Comparison of ENCODE assay signal across 8 cellular contexts in genomic region chr17:38701504-38702165, GRCh38. TPM values are rescaled to one million over a fixed set of nuclear protein-coding genes. Genes with fewer than 3 reads are reported as not detected.
A peak's percentile ranks its signal among the peaks of the same experiment; 100 is the strongest.
DNase-seq lines count a peak whose midpoint lies in the region; ATAC-seq, FAIRE-seq and TF ChIP-seq lines count a peak whose summit lies in the region.

No MANE protein-coding gene starts in this region.

- H3K36me3 ChIP-seq in astrocyte (ENCODE audit: insufficient read depth, low read length) (no peaks in the 10 kb centered on the region), keratinocyte (ENCODE audit: control insufficient read depth in 2 of 2, extremely low read depth in 1 of 2, insufficient read depth in 2 of 2, low read length in 2 of 2) (no peaks in the 10 kb centered on the region)

- peak; percentile 30 for ATAC-seq in HG03439 (IDR thresholded peaks at IDR 0.05; ENCODE audit: unreplicated experiment)

- no peaks in the 10 kb centered on the region for H3K27me3 Mint-ChIP-seq in T-helper 1 cell treated with Interleukin-12 subunit alpha and Interleukin-12 subunit beta and Interleukin-4 antibody, amounts not matched to agents 30 μg/mL and 1 μg/mL, for 36 hours (ENCODE audit: low read depth)
- peaks cover 27% of the 10 kb centered on the region for H3K27me3 Mint-ChIP-seq in astrocyte (ENCODE audit: low read depth, unreplicated experiment)

- peak; percentile 55 for DNase-seq in NCI-H82 (lab: John Stamatoyannopoulos, UW)
- no peak for DNase-seq in NCI-H82 treated with DMSO at 0.1 percent for 48 hours (lab: John Stamatoyannopoulos, UW; ENCODE audit: unreplicated experiment)
- DNase-seq in astrocyte (ENCODE audit: low read depth), result peak; percentile 10
- DNase-seq in keratinocyte (ENCODE audit: low read depth, low spot score), result no peak
- DNase-seq in stimulated activated CD4-positive, alpha-beta T cell treated with anti-CD3 and anti-CD28 coated beads, Interleukin-2, amount 100 ng/mL, for 4 hours (ENCODE audit: low read depth), result peak; percentile 86
- no peak for DNase-seq in HEK293T (ENCODE audit: extremely low spot score)

- H3K9me3 ChIP-seq in astrocyte (ENCODE audit: insufficient read depth, low read depth, low read length) (no peaks in the 10 kb centered on the region), keratinocyte (ENCODE audit: control insufficient read depth, low read depth, low read length) (no peaks in the 10 kb centered on the region)

- peaks cover 5% of the 10 kb centered on the region for H4K20me1 ChIP-seq in astrocyte (ENCODE audit: insufficient read depth, low read length)
- H4K20me1 ChIP-seq in keratinocyte (ENCODE audit: control insufficient read depth, extremely low read depth, insufficient read depth, low read length), result no peaks in the 10 kb centered on the region

- H3K9ac ChIP-seq in astrocyte (ENCODE audit: low read length), result peak overlapping the region; percentile 77
- peak overlapping the region; percentile 85 for H3K9ac ChIP-seq in keratinocyte (ENCODE audit: control insufficient read depth, extremely low read depth, insufficient read depth, low read length)

- H3K27ac Mint-ChIP-seq in T-helper 1 cell treated with Interleukin-12 subunit alpha and Interleukin-12 subunit beta and Interleukin-4 antibody, amounts not matched to agents 30 μg/mL and 1 μg/mL, for 36 hours, result peak overlapping the region; percentile 100
- H3K27ac Mint-ChIP-seq in astrocyte (ENCODE audit: unreplicated experiment), result peak overlapping the region; percentile 88

- no peaks in the 10 kb centered on the region for H3K9me1 ChIP-seq in keratinocyte (ENCODE audit: control insufficient read depth, extremely low read depth, insufficient read depth, low read length)

- H3K79me2 ChIP-seq in astrocyte (ENCODE audit: insufficient read depth, low read length) (peaks cover 7% of the 10 kb centered on the region), keratinocyte (ENCODE audit: control insufficient read depth, insufficient read depth, low read length) (no peaks in the 10 kb centered on the region)

- H3K4me2 ChIP-seq in astrocyte (ENCODE audit: low read length) (peak overlapping the region; percentile 92), keratinocyte (ENCODE audit: control insufficient read depth, extremely low read depth, insufficient read depth, low read depth, low read length) (peak overlapping the region; percentile 55)

- CTCF ChIA-PET in HEK293T (lab: Yijun Ruan, JAX), result no interaction called here

- H3K9me3 Mint-ChIP-seq in T-helper 1 cell treated with Interleukin-12 subunit alpha and Interleukin-12 subunit beta and Interleukin-4 antibody, amounts not matched to agents 30 μg/mL and 1 μg/mL, for 36 hours, result no peaks in the 10 kb centered on the region
- peaks cover 4% of the 10 kb centered on the region for H3K9me3 Mint-ChIP-seq in astrocyte (ENCODE audit: unreplicated experiment)

- POLR2A ChIA-PET in HEK293T (lab: Yijun Ruan, JAX), result interaction anchor here (1.1 to 2.1 kb wide), 10 partner anchors 9 to 152 kb away, joined by 3 to 8 read pairs (median 4); partner anchors contain the start of genes CISD3 and RPL23

- FAIRE-seq in astrocyte (lab: Jason Lieb, UNC) (no peak), keratinocyte (lab: Jason Lieb, UNC) (no peak)

- peaks cover 57% of the 10 kb centered on the region for H3K4me1 Mint-ChIP-seq in T-helper 1 cell treated with Interleukin-12 subunit alpha and Interleukin-12 subunit beta and Interleukin-4 antibody, amounts not matched to agents 30 μg/mL and 1 μg/mL, for 36 hours (ENCODE audit: low read depth)
- H3K4me1 Mint-ChIP-seq in astrocyte (ENCODE audit: low read depth, unreplicated experiment), result peaks cover 11% of the 10 kb centered on the region

- H3K4me3 ChIP-seq in astrocyte (ENCODE audit: insufficient read depth, low read depth, low read length), result peak overlapping the region; percentile 64
- peak overlapping the region; percentile 51 to 68 (median 66) for H3K4me3 ChIP-seq in keratinocyte (ENCODE audit: control insufficient read depth in 2 of 3, extremely low read depth in 1 of 3, insufficient read depth in 2 of 3, low read depth in 1 of 3, low read length in 3 of 3)

- peaks cover 6% of the 10 kb centered on the region for H3K36me3 Mint-ChIP-seq in T-helper 1 cell treated with Interleukin-12 subunit alpha and Interleukin-12 subunit beta and Interleukin-4 antibody, amounts not matched to agents 30 μg/mL and 1 μg/mL, for 36 hours (ENCODE audit: low read depth)
- H3K36me3 Mint-ChIP-seq in astrocyte (ENCODE audit: low read depth, unreplicated experiment), result no peaks in the 10 kb centered on the region

- H3K27ac ChIP-seq in astrocyte (ENCODE audit: low read depth, low read length), result no peak overlapping the region
- peak overlapping the region; percentile 66 for H3K27ac ChIP-seq in keratinocyte (ENCODE audit: control insufficient read depth, insufficient read depth, low read length)

- TF ChIP-seq CTCF in astrocyte (IDR thresholded peaks at IDR 0.05; ENCODE audit: insufficient read depth, low read depth, low read length) (no peak), keratinocyte (optimal IDR thresholded peaks at IDR 0.05 in 1 of 3, IDR thresholded peaks at IDR 0.05 in 1 of 3, conservative IDR thresholded peaks at IDR 0.05 in 1 of 3; ENCODE audit: extremely low read depth in 1 of 3, insufficient read depth in 2 of 3, low read length in 3 of 3) (no peak)

- peak overlapping the region; percentile 87 for H3K4me3 Mint-ChIP-seq in T-helper 1 cell treated with Interleukin-12 subunit alpha and Interleukin-12 subunit beta and Interleukin-4 antibody, amounts not matched to agents 30 μg/mL and 1 μg/mL, for 36 hours
- H3K4me3 Mint-ChIP-seq in astrocyte (ENCODE audit: unreplicated experiment), result peak overlapping the region; percentile 81

- H2AFZ ChIP-seq in astrocyte (ENCODE audit: low read depth, low read length) (peak overlapping the region; percentile 84), keratinocyte (ENCODE audit: control insufficient read depth, low read length) (peak overlapping the region; percentile 24)

- dilution Hi-C loops in keratinocyte (cut with MboI; ENCODE audit: extremely low pct_ligation_motif_present, low sequenced_read_pairs), result no loop called here

- H3K27me3 ChIP-seq in astrocyte (ENCODE audit: insufficient read depth, low read length) (peaks cover 20% of the 10 kb centered on the region), keratinocyte (ENCODE audit: control insufficient read depth, extremely low read depth, insufficient read depth, low read length) (peaks cover 3% of the 10 kb centered on the region)

- peaks cover 37% of the 10 kb centered on the region for H3K4me1 ChIP-seq in astrocyte (ENCODE audit: insufficient read depth, low read length)
- peaks cover 37% of the 10 kb centered on the region for H3K4me1 ChIP-seq in keratinocyte (ENCODE audit: control insufficient read depth, extremely low read depth, insufficient read depth, low read length)

TF ChIP-seq in HEK293T, 16 proteins besides CTCF, POLR2A, EP300 and RAD21 (continues in another document):
- TF ChIP-seq NFRKB (IDR thresholded peaks at IDR 0.05) (no peak), ELF4 (IDR thresholded peaks at IDR 0.05) (no peak), FOXM1 (IDR thresholded peaks at IDR 0.05; ENCODE audit: borderline replicate concordance) (no peak)

RNA-seq across cellular contexts. Expression of gene MLLT6, which starts 3.4 kb away (rescaled TPM):
- total RNA-seq in astrocyte, result 18.1 and 20.9 TPM in 2 replicates
- 17.4 to 18.1 TPM (median 17.7 TPM) in 3 replicates for polyA plus RNA-seq in keratinocyte
- polyA plus RNA-seq in keratinocyte (2011; ENCODE audit: low read depth), result 20.2 TPM
- polyA plus RNA-seq in keratinocyte (2011; cell fraction: cytosol; rRNA removed), result 7.7 and 11.0 TPM in 2 replicates
- polyA plus RNA-seq in keratinocyte (2011; cell fraction: nucleus; rRNA removed), result 46.1 and 53.2 TPM in 2 replicates
- 14.3 and 16.5 TPM in 2 replicates for polyA plus RNA-seq in keratinocyte (2012; ENCODE audit: low replicate concordance)
- 23.1 to 34.2 TPM (median 24.0 TPM) in 3 replicates for polyA minus RNA-seq in keratinocyte
- 28.6 TPM for polyA minus RNA-seq in keratinocyte (2011; cell fraction: cytosol; rRNA and poly(A)+ RNA removed)
- polyA minus RNA-seq in keratinocyte (2011; cell fraction: nucleus; rRNA and poly(A)+ RNA removed), result 25.5 and 29.3 TPM in 2 replicates

RNA-seq across cellular contexts. Expression of gene EPOP, which starts 26.9 kb away (rescaled TPM):
- total RNA-seq in astrocyte, result 2.4 and 4.1 TPM in 2 replicates
- polyA plus RNA-seq in keratinocyte, result 2.1 to 4.4 TPM (median 3.2 TPM) in 3 replicates
- 2.2 TPM for polyA plus RNA-seq in keratinocyte (2011; ENCODE audit: low read depth)
- polyA plus RNA-seq in keratinocyte (2011; cell fraction: cytosol; rRNA removed), result 3.9 and 6.1 TPM in 2 replicates
- 3.5 and 4.5 TPM in 2 replicates for polyA plus RNA-seq in keratinocyte (2011; cell fraction: nucleus; rRNA removed)
- 6.7 and 8.6 TPM in 2 replicates for polyA plus RNA-seq in keratinocyte (2012; ENCODE audit: low replicate concordance)
- polyA minus RNA-seq in keratinocyte, result 1.4 to 3.8 TPM (median 2.2 TPM) in 3 replicates
- polyA minus RNA-seq in keratinocyte (2011; cell fraction: cytosol; rRNA and poly(A)+ RNA removed), result 5.9 TPM
- 1.9 and 2.6 TPM in 2 replicates for polyA minus RNA-seq in keratinocyte (2011; cell fraction: nucleus; rRNA and poly(A)+ RNA removed)

RNA-seq across cellular contexts. Expression of gene CISD3, which starts 28.5 kb away (rescaled TPM):
- total RNA-seq in astrocyte, result 12.0 and 13.1 TPM in 2 replicates
- polyA plus RNA-seq in keratinocyte, result 10.4 to 25.6 TPM (median 17.1 TPM) in 3 replicates
- polyA plus RNA-seq in keratinocyte (2011; ENCODE audit: low read depth), result 2.1 TPM
- 11.2 and 20.0 TPM in 2 replicates for polyA plus RNA-seq in keratinocyte (2011; cell fraction: cytosol; rRNA removed)
- 4.3 and 4.5 TPM in 2 replicates for polyA plus RNA-seq in keratinocyte (2011; cell fraction: nucleus; rRNA removed)
- polyA plus RNA-seq in keratinocyte (2012; ENCODE audit: low replicate concordance), result 15.6 and 35.2 TPM in 2 replicates
- 4.9 to 16.3 TPM (median 5.5 TPM) in 3 replicates for polyA minus RNA-seq in keratinocyte
- polyA minus RNA-seq in keratinocyte (2011; cell fraction: cytosol; rRNA and poly(A)+ RNA removed), result 12.9 TPM
- 1.7 and 2.9 TPM in 2 replicates for polyA minus RNA-seq in keratinocyte (2011; cell fraction: nucleus; rRNA and poly(A)+ RNA removed)

RNA-seq across cellular contexts. Expression of gene PCGF2, which starts 46.5 kb away (rescaled TPM):
- 68.2 and 73.7 TPM in 2 replicates for total RNA-seq in astrocyte
- 3.3 to 6.9 TPM (median 4.1 TPM) in 3 replicates for polyA plus RNA-seq in keratinocyte
- polyA plus RNA-seq in keratinocyte (2011; ENCODE audit: low read depth), result 14.1 TPM
- polyA plus RNA-seq in keratinocyte (2011; cell fraction: cytosol; rRNA removed), result 6.6 and 11.6 TPM in 2 replicates
- polyA plus RNA-seq in keratinocyte (2011; cell fraction: nucleus; rRNA removed), result 10.1 and 12.5 TPM in 2 replicates
- polyA plus RNA-seq in keratinocyte (2012; ENCODE audit: low replicate concordance), result 14.9 and 19.0 TPM in 2 replicates
- polyA minus RNA-seq in keratinocyte, result 3.1 to 24.6 TPM (median 5.8 TPM) in 3 replicates
- 15.5 TPM for polyA minus RNA-seq in keratinocyte (2011; cell fraction: cytosol; rRNA and poly(A)+ RNA removed)
- polyA minus RNA-seq in keratinocyte (2011; cell fraction: nucleus; rRNA and poly(A)+ RNA removed), result 3.2 and 6.3 TPM in 2 replicates

RNA-seq across cellular contexts. Expression of gene PSMB3, which starts 50.9 kb away (rescaled TPM):
- 166 and 191 TPM in 2 replicates for total RNA-seq in astrocyte
- 294 to 346 TPM (median 316 TPM) in 3 replicates for polyA plus RNA-seq in keratinocyte
- 56.5 TPM for polyA plus RNA-seq in keratinocyte (2011; ENCODE audit: low read depth)
- 303 and 332 TPM in 2 replicates for polyA plus RNA-seq in keratinocyte (2011; cell fraction: cytosol; rRNA removed)
- polyA plus RNA-seq in keratinocyte (2011; cell fraction: nucleus; rRNA removed), result 227 and 268 TPM in 2 replicates
- polyA plus RNA-seq in keratinocyte (2012; ENCODE audit: low replicate concordance), result 178 and 256 TPM in 2 replicates
- polyA minus RNA-seq in keratinocyte, result 224 to 376 TPM (median 273 TPM) in 3 replicates
- polyA minus RNA-seq in keratinocyte (2011; cell fraction: cytosol; rRNA and poly(A)+ RNA removed), result 175 TPM
- polyA minus RNA-seq in keratinocyte (2011; cell fraction: nucleus; rRNA and poly(A)+ RNA removed), result 65.1 and 65.2 TPM in 2 replicates

Comparison
In these comparisons a context has a peak if more than half of its experiments do, and no peak if none do; other contexts are left out.
1. DNase-seq: peak in NCI-H82 (single experiment), astrocyte (single experiment) and stimulated activated CD4-positive, alpha-beta T cell treated with anti-CD3 and anti-CD28 coated beads, Interleukin-2, amount 100 ng/mL, for 4 hours (single experiment); none in NCI-H82 treated with DMSO at 0.1 percent for 48 hours (single experiment), keratinocyte (single experiment) and HEK293T (single experiment).